9 cellular contexts compared by ENCODE assay signal in the genomic region with DNA sequence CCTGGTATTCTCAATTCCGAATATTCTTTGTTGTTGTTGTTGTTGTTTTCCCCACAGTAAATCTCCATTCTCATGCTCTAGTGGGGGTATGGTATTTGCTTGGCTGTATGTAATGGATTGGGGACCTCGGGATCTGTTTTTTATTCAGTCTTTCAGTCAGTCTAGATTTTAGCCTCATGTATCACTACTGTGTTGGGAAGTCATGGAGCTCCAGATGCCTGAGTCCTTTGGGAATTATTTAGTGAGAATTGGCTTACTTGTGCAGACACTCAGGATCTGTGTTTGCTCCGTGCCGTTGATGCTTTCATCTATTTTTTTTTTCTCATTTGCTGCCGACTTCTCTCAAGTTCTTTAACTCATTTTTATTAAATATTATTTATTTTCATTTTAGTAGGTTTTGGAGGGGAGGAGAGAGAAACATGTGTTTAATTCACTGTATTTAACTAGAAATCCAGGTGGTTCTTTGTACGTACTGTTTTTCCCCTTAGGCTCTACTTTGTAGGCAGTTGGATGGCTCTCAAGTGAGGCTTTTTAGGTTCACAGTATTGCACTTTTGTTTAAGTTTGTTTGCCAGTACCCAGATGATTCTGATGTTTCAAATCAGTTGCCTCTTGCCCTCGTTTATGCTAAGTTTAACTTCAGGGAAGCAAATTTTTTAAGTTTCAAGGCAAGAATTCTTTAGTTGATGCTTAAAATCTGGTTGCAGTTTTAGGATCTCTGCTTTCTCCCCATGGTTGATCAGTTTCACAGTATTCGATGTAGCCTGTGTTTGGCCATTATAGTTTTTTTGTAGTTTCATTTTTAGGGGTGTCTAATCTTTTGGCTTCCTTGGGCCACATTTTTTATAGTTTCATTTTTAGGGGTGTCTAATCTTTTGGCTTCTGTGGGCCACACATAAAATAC. TPM values are rescaled to one million over a fixed set of nuclear protein-coding genes. Genes with fewer than 3 reads are reported as not detected.
DNase-seq lines count a peak whose midpoint lies in the region; ATAC-seq, FAIRE-seq and TF ChIP-seq lines count a peak whose summit lies in the region.
"Had no signal": no experiment of that assay in that cellular context is flagged by ENCODE, and none has a peak within 500 bp of the region (broad histone marks: within the 10 kb centered on the region; RNA-seq: fewer than 3 reads in every experiment).

No MANE protein-coding gene starts in this region.

- no peaks in the 10 kb centered on the region for H3K36me3 ChIP-seq in Panc1 (ENCODE audit: control insufficient read depth, insufficient read depth, low read length)
- H3K36me3 ChIP-seq in small intestine (ENCODE audit: control insufficient read depth in 2 of 2, insufficient read depth in 2 of 2, low read length in 2 of 2), result peaks cover 0 to 2% of the 10 kb centered on the region in 2 donors
- H3K36me3 ChIP-seq: pancreas had no signal

- FAIRE-seq in small intestine (lab: Jason Lieb, UNC), result no peak
- FAIRE-seq: pancreas had no signal

- intact Hi-C loops in Panc1 (cut with micrococcal nuclease; ENCODE audit: unreplicated experiment), result no loop called here

- no TSS peak for BruUV-seq in Panc1 (replicated peaks; lab: Mats Ljungman, UMichigan)

- no peaks in the 10 kb centered on the region for H3K9me3 ChIP-seq in Panc1 (ENCODE audit: control insufficient read depth, insufficient read depth, low read depth, low read length)
- no peaks in the 10 kb centered on the region for H3K9me3 ChIP-seq in small intestine (ENCODE audit: control insufficient read depth, low read depth)
- H3K9me3 ChIP-seq: pancreas had no signal

- H3K27me3 ChIP-seq in Panc1 (ENCODE audit: control insufficient read depth, insufficient read depth, low read length), result no peaks in the 10 kb centered on the region
- H3K27me3 ChIP-seq in small intestine (ENCODE audit: control insufficient read depth in 2 of 2, insufficient read depth in 2 of 2, low read length in 2 of 2), result no peaks in the 10 kb centered on the region
- H3K27me3 ChIP-seq: pancreas had no signal

- no peak for TF ChIP-seq CTCF in Panc1 (IDR thresholded peaks at IDR 0.05)

- no peak for DNase-seq in Panc1 (ENCODE audit: low read depth, low spot score)
- peak; percentile 48 for DNase-seq in fibroblast of gingiva (ENCODE audit: low read depth)
- DNase-seq in small intestine, result no peak
- no peak for DNase-seq in DMS53 (lab: John Stamatoyannopoulos, UW)
- no peak for DNase-seq in superior temporal gyrus (ENCODE audit: extremely low spot score)
- DNase-seq: pancreas had no signal

- H3K4me3 ChIP-seq in Panc1 (ENCODE audit: low read depth in 2 of 2, low read length in 2 of 2), result peak overlapping the region; percentile 18 to 25
- no peak overlapping the region for H3K4me3 ChIP-seq in small intestine (ENCODE audit: low read depth in 1 of 2, low read length in 2 of 2)
- H3K4me3 ChIP-seq: pancreas had no signal

- ATAC-seq in GM19395 (IDR thresholded peaks at IDR 0.05; ENCODE audit: unreplicated experiment) (peak; percentile 34), Panc1 (0 out of 2 replicates have a peak, but pooled peaks have one; percentile 37), GM21717 (IDR thresholded peaks at IDR 0.05; ENCODE audit: unreplicated experiment) (no peak), HG03342 (IDR thresholded peaks at IDR 0.05; ENCODE audit: unreplicated experiment) (no peak)

- POLR2A ChIA-PET in Panc1 (lab: Charles Lee), result no interaction called here

- peak overlapping the region; percentile 77 for H3K27ac ChIP-seq in Panc1 (ENCODE audit: low read length)
- H3K27ac ChIP-seq in small intestine (ENCODE audit: low read depth in 1 of 2, low read length in 1 of 2), result peak overlapping the region; percentile 68 to 73
- H3K27ac ChIP-seq: pancreas had no signal

- 50 to 74% (median 56%) methylated on average over 8 of the region's 8 CpGs for WGBS in small intestine, 3 donors

- in situ Hi-C loops in Panc1 (cut with HindIII; ENCODE audit: low pct_unique_long_range_greater_than_20kb, low sequenced_read_pairs), result no loop called here

- CTCF ChIA-PET in Panc1 (lab: Charles Lee), result no interaction called here

- H3K4me1 ChIP-seq in Panc1 (ENCODE audit: control insufficient read depth, insufficient read depth, low read length), result peaks cover 41% of the 10 kb centered on the region
- peaks cover 0 to 7% of the 10 kb centered on the region in 2 donors for H3K4me1 ChIP-seq in small intestine (ENCODE audit: control insufficient read depth in 2 of 2, insufficient read depth in 1 of 2, low read depth in 1 of 2, low read length in 1 of 2)

RNA-seq across cellular contexts. Expression of a gene that starts 36.9 kb away (rescaled TPM):
- total RNA-seq in Panc1 (2021; ENCODE audit: unreplicated experiment), result 22.1 TPM
- polyA plus RNA-seq in Panc1 (2012; ENCODE audit: insufficient read length), result 9.9 TPM
- polyA plus RNA-seq in small intestine, result 10 to 100 TPM in 2 of 3 donors, 1 to 10 TPM in 1; 8.9 to 19.9 (median 17.6) TPM

Comparison
In these comparisons a context has a peak if more than half of its experiments do, and no peak if none do; other contexts are left out.
1. ATAC-seq: peak in GM19395 (single experiment) and Panc1 (single experiment); none in GM21717 (single experiment) and HG03342 (single experiment).
2. H3K4me3 ChIP-seq: peak in Panc1 (2 of 2); none in small intestine (0 of 2).